Comparison of ENCODE assay signal across 8 cellular contexts in genomic region chr14:35285991-35286564, GRCh38. TPM values are rescaled to one million over a fixed set of nuclear protein-coding genes. Genes with fewer than 3 reads are reported as not detected.
DNase-seq lines count a peak whose midpoint lies in the region; ATAC-seq and TF ChIP-seq lines count a peak whose summit lies in the region.

No MANE protein-coding gene starts in this region.

- H3K36me3 ChIP-seq in GM06990 (ENCODE audit: control insufficient read depth, insufficient read depth, low read length): no peaks in the 10 kb centered on the region; the same call in 1 of the 2 replicates

- H3K4me3 ChIP-seq in GM06990 (replicated peaks; ENCODE audit: low read depth, low read length) (peak overlapping the region; percentile 44), foreskin fibroblast (ENCODE audit: low read depth in 1 of 2, low read length in 2 of 2) (no peak overlapping the region)

- TF ChIP-seq CTCF in GM06990 (IDR thresholded peaks at IDR 0.05; ENCODE audit: insufficient read depth, low read length, poor library complexity, severe bottlenecking): no peak
- no peak for TF ChIP-seq CTCF in foreskin fibroblast (IDR thresholded peaks at IDR 0.05; ENCODE audit: low read depth, low read length)

- no peaks in the 10 kb centered on the region for H3K9me3 Mint-ChIP-seq in IgD-negative memory B cell
- no peaks in the 10 kb centered on the region for H3K9me3 Mint-ChIP-seq in dendritic cell treated with granulocyte-macrophage colony-stimulating factor and Interleukin-4, amounts not matched to agents 40 ng/mL and 50 ng/mL, for 4 days

- no peaks in the 10 kb centered on the region for H3K27me3 Mint-ChIP-seq in IgD-negative memory B cell
- no peaks in the 10 kb centered on the region for H3K27me3 Mint-ChIP-seq in dendritic cell treated with granulocyte-macrophage colony-stimulating factor and Interleukin-4, amounts not matched to agents 40 ng/mL and 50 ng/mL, for 4 days

- H3K27ac Mint-ChIP-seq in IgD-negative memory B cell: peak overlapping the region; percentile 65 to 93 (median 93)
- peak overlapping the region; percentile 78 for H3K27ac Mint-ChIP-seq in dendritic cell treated with granulocyte-macrophage colony-stimulating factor and Interleukin-4, amounts not matched to agents 40 ng/mL and 50 ng/mL, for 4 days

- intact Hi-C loops in dendritic cell treated with granulocyte-macrophage colony-stimulating factor and Interleukin-4, amounts not matched to agents 40 ng/mL and 50 ng/mL, for 4 days (cut with micrococcal nuclease): loop anchor here (5.0 kb wide), 2 partner anchors 34 to 414 kb away; no protein-coding TSS in a partner anchor

- no peak for DNase-seq in GM06990 (ENCODE audit: extremely low read depth, insufficient read length)
- DNase-seq in foreskin fibroblast: no peak
- DNase-seq in OCI-M1 (lab: John Stamatoyannopoulos, UW): no peak
- no peak for DNase-seq in COR-L47 (lab: John Stamatoyannopoulos, UW)

- ATAC-seq in GM21447 (IDR thresholded peaks at IDR 0.05; ENCODE audit: unreplicated experiment): peak; percentile 12
- ATAC-seq in HG03565 (IDR thresholded peaks at IDR 0.05; ENCODE audit: unreplicated experiment): no peak

- H3K27me3 ChIP-seq in GM06990 (replicated peaks; ENCODE audit: control insufficient read depth, insufficient read depth, low read length): no peaks in the 10 kb centered on the region

- H3K36me3 Mint-ChIP-seq in IgD-negative memory B cell: peaks cover 2% of the 10 kb centered on the region
- H3K36me3 Mint-ChIP-seq in dendritic cell treated with granulocyte-macrophage colony-stimulating factor and Interleukin-4, amounts not matched to agents 40 ng/mL and 50 ng/mL, for 4 days (ENCODE audit: low read depth): peaks cover 2% of the 10 kb centered on the region

- peaks cover 19 to 34% (median 26%) of the 10 kb centered on the region in 3 donors for H3K4me1 Mint-ChIP-seq in IgD-negative memory B cell
- H3K4me1 Mint-ChIP-seq in dendritic cell treated with granulocyte-macrophage colony-stimulating factor and Interleukin-4, amounts not matched to agents 40 ng/mL and 50 ng/mL, for 4 days (ENCODE audit: low read depth): peaks cover 57% of the 10 kb centered on the region

- H3K4me3 Mint-ChIP-seq in IgD-negative memory B cell: peak overlapping the region in 3 of 4 donors; percentile 78 to 82 (median 78)
- peak overlapping the region; percentile 2 for H3K4me3 Mint-ChIP-seq in dendritic cell treated with granulocyte-macrophage colony-stimulating factor and Interleukin-4, amounts not matched to agents 40 ng/mL and 50 ng/mL, for 4 days

RNA-seq across cellular contexts. Expression of gene PSMA6, which starts 6.1 kb away (rescaled TPM):
- 210 TPM for polyA plus RNA-seq in IgD-negative memory B cell
